9 cellular contexts compared by ENCODE assay signal in the genomic region with DNA sequence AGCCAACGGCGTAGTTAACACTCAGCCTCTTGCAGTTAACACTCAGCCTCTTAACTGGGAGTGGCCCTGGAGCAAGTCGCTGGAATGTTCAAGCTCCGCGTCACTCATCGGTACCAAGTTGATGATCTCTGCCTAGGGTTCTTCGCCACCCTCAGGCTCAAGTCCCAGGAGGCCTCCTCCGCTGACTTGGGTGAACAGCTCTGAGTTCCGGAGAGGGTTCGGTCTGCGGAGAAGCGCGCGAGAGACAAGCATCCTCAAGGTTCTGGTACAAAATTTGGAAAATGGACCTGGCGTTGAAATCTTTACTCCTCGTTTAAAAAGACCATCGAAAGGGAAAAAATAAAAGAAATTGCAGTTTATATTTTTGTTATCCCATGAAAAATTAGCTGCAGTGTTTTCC. TPM values are rescaled to one million over a fixed set of nuclear protein-coding genes. Genes with fewer than 3 reads are reported as not detected.
DNase-seq lines count a peak whose midpoint lies in the region; ATAC-seq and TF ChIP-seq lines count a peak whose summit lies in the region.
"Had no signal": no experiment of that assay in that cellular context is flagged by ENCODE, and none has a peak within 500 bp of the region (broad histone marks: within the 10 kb centered on the region; RNA-seq: fewer than 3 reads in every experiment).

No MANE protein-coding gene starts in this region.

- H3K4me1 Mint-ChIP-seq in WTC11: peaks cover 27% of the 10 kb centered on the region

- H3K9me2 ChIP-seq in OCI-LY7 (ENCODE audit: insufficient read depth, low read length): no peaks in the 10 kb centered on the region

- peak overlapping the region; percentile 79 for H3K27ac Mint-ChIP-seq in WTC11

- H4K8ac ChIP-seq in neuronal stem cell (ENCODE audit: low read depth, low read length): no peak overlapping the region

- POLR2A ChIA-PET in WTC11 (lab: Charles Lee) (interaction anchor here (0.9 to 1.1 kb wide), 2 partner anchors 36 to 109 kb away, joined by 3 to 4 read pairs; no protein-coding TSS in a partner anchor), OCI-LY7 (lab: Charles Lee) (interaction anchor here (0.9 kb wide), 1 partner anchor 71 kb away, joined by 3 read pairs; no protein-coding TSS in a partner anchor)

- H3K9ac ChIP-seq in ES-I3 (ENCODE audit: low read depth, low read length) (peak overlapping the region; percentile 91; the same call in 1 of the 2 replicates), neuronal stem cell (ENCODE audit: low read depth, low read length, poor library complexity) (no peak overlapping the region)

- H3K27me3 ChIP-seq in neuronal stem cell (ENCODE audit: control insufficient read depth in 3 of 3, insufficient read depth in 3 of 3, low read depth in 1 of 3, low read length in 3 of 3): peaks cover 0 to 98% (median 4%) of the 10 kb centered on the region in 3 experiments

- peak overlapping the region; percentile 47 for H3K4me2 ChIP-seq in neuronal stem cell (ENCODE audit: insufficient read depth, low read length, poor library complexity, severe bottlenecking)
- no peak overlapping the region for H3K4me2 ChIP-seq in OCI-LY7 (ENCODE audit: low read length)

- no peak overlapping the region for H3K27ac ChIP-seq in neuronal stem cell (replicated peaks; ENCODE audit: low read length)
- H3K27ac ChIP-seq in OCI-LY7 (ENCODE audit: low read depth, low read length, poor library complexity, severe bottlenecking): no peak overlapping the region

- H2AFZ ChIP-seq in neuronal stem cell (ENCODE audit: low read length): no peak overlapping the region
- no peak overlapping the region for H2AFZ ChIP-seq in OCI-LY7 (ENCODE audit: low read length)

- H3K14ac ChIP-seq in neuronal stem cell (ENCODE audit: low read length): no peak overlapping the region

- H4K20me1 ChIP-seq in OCI-LY7 (ENCODE audit: insufficient read depth, low read length): no peaks in the 10 kb centered on the region

- H3K79me2 ChIP-seq in OCI-LY7 (ENCODE audit: insufficient read depth, low read depth, low read length): no peaks in the 10 kb centered on the region

- peaks cover 36% of the 10 kb centered on the region for H3K27me3 Mint-ChIP-seq in WTC11 (ENCODE audit: low read depth)

- WGBS in neuronal stem cell (ENCODE audit: extremely low coverage in 2 of 2, insufficient read length in 2 of 2, insufficient replicate concordance in 1 of 2), 2 donors: no CpG with 5 or more reads among the region's 17 CpGs

- H3K23ac ChIP-seq in neuronal stem cell (ENCODE audit: low read depth, low read length, poor library complexity): no peak overlapping the region

- H3K4me3 Mint-ChIP-seq in WTC11: peak overlapping the region; percentile 86

- ATAC-seq in WTC11: peak; percentile 5
- ATAC-seq in HG03196 (IDR thresholded peaks at IDR 0.05; ENCODE audit: unreplicated experiment): no peak

- no peak overlapping the region for H2BK120ac ChIP-seq in neuronal stem cell (ENCODE audit: low read depth, low read length)

- H2BK12ac ChIP-seq in neuronal stem cell (ENCODE audit: low read length): no peak overlapping the region

- BruUV-seq in OCI-LY7 (replicated peaks; lab: Mats Ljungman, UMichigan): no TSS peak

- peak overlapping the region; percentile 7 for H3K18ac ChIP-seq in neuronal stem cell (ENCODE audit: low read length)

- H3K4me1 ChIP-seq in ES-I3 (ENCODE audit: insufficient read depth, low read length) (peaks cover 5% of the 10 kb centered on the region), neuronal stem cell (ENCODE audit: control insufficient read depth in 2 of 2, insufficient read depth in 1 of 2, low read depth in 1 of 2, low read length in 2 of 2) (peaks cover 0 to 11% of the 10 kb centered on the region in 2 donors), OCI-LY7 (ENCODE audit: insufficient read depth, low read length, poor library complexity, severe bottlenecking) (no peaks in the 10 kb centered on the region)

- no peaks in the 10 kb centered on the region for H3K79me1 ChIP-seq in neuronal stem cell (ENCODE audit: low read depth, low read length)

- no peak overlapping the region for H2BK15ac ChIP-seq in neuronal stem cell (ENCODE audit: low read length)

- no peak overlapping the region for H2BK5ac ChIP-seq in neuronal stem cell (ENCODE audit: low read length)

- no peak overlapping the region for H2AK5ac ChIP-seq in neuronal stem cell (ENCODE audit: low read depth, low read length)

- DNase-seq in WTC11 (ENCODE audit: low spot score) (peak; percentile 41), fibroblast of the aortic adventitia (ENCODE audit: low read depth) (no peak), neuronal stem cell (ENCODE audit: low spot score) (no peak), DMS79 treated with DMSO at 0.1 percent for 48 hours (lab: John Stamatoyannopoulos, UW) (no peak), OCI-LY7 (ENCODE audit: low spot score) (no peak), COLO829 (ENCODE audit: low spot score) (no peak)
- DNase-seq: KG1 had no signal

- peak overlapping the region; percentile 3 for H3K4me3 ChIP-seq in fibroblast of the aortic adventitia (ENCODE audit: low read depth, low read length)
- H3K4me3 ChIP-seq in neuronal stem cell (ENCODE audit: low read length in 2 of 2): peak overlapping the region in 1 of 2 donors; percentile 73
- H3K4me3 ChIP-seq in OCI-LY7 (ENCODE audit: low read depth, low read length, poor library complexity, severe bottlenecking): no peak overlapping the region

- no peaks in the 10 kb centered on the region for H3K36me3 ChIP-seq in ES-I3 (ENCODE audit: insufficient read depth, low read length)
- H3K36me3 ChIP-seq in neuronal stem cell (replicated peaks in 1 of 2; ENCODE audit: control insufficient read depth in 2 of 2, insufficient read depth in 2 of 2, low read length in 2 of 2): no peaks in the 10 kb centered on the region
- H3K36me3 ChIP-seq in OCI-LY7 (ENCODE audit: insufficient read depth, low read length): no peaks in the 10 kb centered on the region

- intact Hi-C loops in OCI-LY7 (cut with micrococcal nuclease; ENCODE audit: unreplicated experiment): no loop called here

- no peak overlapping the region for H3K4ac ChIP-seq in neuronal stem cell (ENCODE audit: low read length)

- TF ChIP-seq CTCF in WTC11 (IDR thresholded peaks at IDR 0.05) (no peak), fibroblast of the aortic adventitia (IDR thresholded peaks at IDR 0.05; ENCODE audit: insufficient read depth, low read length) (no peak), OCI-LY7 (conservative IDR thresholded peaks at IDR 0.05; ENCODE audit: low read length) (no peak)

- H3K36me3 Mint-ChIP-seq in WTC11: no peaks in the 10 kb centered on the region

- CTCF ChIA-PET in WTC11 (lab: Charles Lee): interaction anchor here (1.0 to 1.6 kb wide), 2 partner anchors 116 to 201 kb away, joined by 3 to 5 read pairs; no protein-coding TSS in a partner anchor
- CTCF ChIA-PET in OCI-LY7 (lab: Charles Lee; ENCODE audit: unreplicated experiment): no interaction called here

- no peak overlapping the region for H4K91ac ChIP-seq in neuronal stem cell (ENCODE audit: low read depth, low read length, poor library complexity)

- H3K9me3 Mint-ChIP-seq in WTC11: no peaks in the 10 kb centered on the region

- no peaks in the 10 kb centered on the region for H3K9me3 ChIP-seq in ES-I3 (ENCODE audit: control insufficient read depth, insufficient read depth, low read length)
- peaks cover 3% of the 10 kb centered on the region in 2 donors for H3K9me3 ChIP-seq in neuronal stem cell (replicated peaks in 1 of 2; ENCODE audit: control insufficient read depth in 2 of 2, insufficient read depth in 1 of 2, low read depth in 1 of 2, low read length in 2 of 2)
- no peaks in the 10 kb centered on the region for H3K9me3 ChIP-seq in OCI-LY7 (ENCODE audit: low read length)

TF ChIP-seq in WTC11, 78 proteins besides CTCF, POLR2A, EP300 and RAD21 (continues in another document):
- TF ChIP-seq SOX15 (CRISPR knock-in tag; IDR thresholded peaks at IDR 0.05) (no peak), SP1 (CRISPR knock-in tag; conservative IDR thresholded peaks at IDR 0.05) (no peak), ZNF232 (CRISPR knock-in tag; IDR thresholded peaks at IDR 0.05) (no peak), ZNF396 (CRISPR knock-in tag; IDR thresholded peaks at IDR 0.05; ENCODE audit: borderline replicate concordance) (no peak)
- TF ChIP-seq, protein P1, sequence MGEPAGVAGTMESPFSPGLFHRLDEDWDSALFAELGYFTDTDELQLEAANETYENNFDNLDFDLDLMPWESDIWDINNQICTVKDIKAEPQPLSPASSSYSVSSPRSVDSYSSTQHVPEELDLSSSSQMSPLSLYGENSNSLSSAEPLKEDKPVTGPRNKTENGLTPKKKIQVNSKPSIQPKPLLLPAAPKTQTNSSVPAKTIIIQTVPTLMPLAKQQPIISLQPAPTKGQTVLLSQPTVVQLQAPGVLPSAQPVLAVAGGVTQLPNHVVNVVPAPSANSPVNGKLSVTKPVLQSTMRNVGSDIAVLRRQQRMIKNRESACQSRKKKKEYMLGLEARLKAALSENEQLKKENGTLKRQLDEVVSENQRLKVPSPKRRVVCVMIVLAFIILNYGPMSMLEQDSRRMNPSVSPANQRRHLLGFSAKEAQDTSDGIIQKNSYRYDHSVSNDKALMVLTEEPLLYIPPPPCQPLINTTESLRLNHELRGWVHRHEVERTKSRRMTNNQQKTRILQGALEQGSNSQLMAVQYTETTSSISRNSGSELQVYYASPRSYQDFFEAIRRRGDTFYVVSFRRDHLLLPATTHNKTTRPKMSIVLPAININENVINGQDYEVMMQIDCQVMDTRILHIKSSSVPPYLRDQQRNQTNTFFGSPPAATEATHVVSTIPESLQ (CRISPR knock-in tag; IDR thresholded peaks at IDR 0.05): no peak

RNA-seq across cellular contexts. Expression of a gene that starts 0.9 kb away (rescaled TPM):
- 74.5 to 77.0 TPM (median 76.1 TPM) in 3 replicates for total RNA-seq in WTC11 (2021)
- 4.2 and 4.3 TPM in 2 replicates for total RNA-seq in fibroblast of the aortic adventitia (ENCODE audit: low replicate concordance)
- polyA plus RNA-seq in neuronal stem cell (2013, experiment 1 of 2): 19.9 TPM
- polyA plus RNA-seq in neuronal stem cell (2013, experiment 2 of 2): 19.7 TPM
- total RNA-seq in OCI-LY7 (2014; rRNA removed; shearing (Covaris generic)): not detected in 2 replicates
- total RNA-seq in OCI-LY7 (2022): 0.06 TPM in 2 replicates

RNA-seq across cellular contexts. Expression of a gene that starts 49.4 kb away (rescaled TPM):
- 17.6 to 24.0 TPM (median 21.4 TPM) in 3 replicates for total RNA-seq in WTC11 (2021)
- total RNA-seq in fibroblast of the aortic adventitia (ENCODE audit: low replicate concordance): 15.3 and 15.6 TPM in 2 replicates
- 30.2 TPM for polyA plus RNA-seq in neuronal stem cell (2013, experiment 1 of 2)
- polyA plus RNA-seq in neuronal stem cell (2013, experiment 2 of 2): 31.2 TPM
- total RNA-seq in OCI-LY7 (2014; rRNA removed; shearing (Covaris generic)): 19.8 and 24.1 TPM in 2 replicates
- 30.2 and 33.4 TPM in 2 replicates for total RNA-seq in OCI-LY7 (2022)

Comparison
In these comparisons a context has a peak if more than half of its experiments do, and no peak if none do; other contexts are left out.
1. RNA of a gene that starts 0.9 kb away (total RNA-seq): 74.5 to 77.0 TPM in WTC11; 4.2 to 4.3 TPM in fibroblast of the aortic adventitia and 0.06 TPM in OCI-LY7; every median in the first group is over 10 times any median in the second.